Comparison of ENCODE assay signal across 1 cellular context in genomic region chr2:11746807-11747459, GRCh38.
TF ChIP-seq lines count a peak whose summit lies in the region.

No MANE protein-coding gene starts in this region.

TF ChIP-seq in K562, 482 proteins besides CTCF, POLR2A, EP300 and RAD21 (continued from another document):
- TF ChIP-seq E2F1 (CRISPR knock-in tag; IDR thresholded peaks at IDR 0.05) = 0 out of 2 replicates have a peak, but pooled peaks have one; percentile 29
- TF ChIP-seq SFPQ (IDR thresholded peaks at IDR 0.05; ENCODE audit: low read depth, low read length) = no peak
- TF ChIP-seq SNIP1 (IDR thresholded peaks at IDR 0.05; ENCODE audit: low read depth) = no peak
- TF ChIP-seq E2F6 (IDR thresholded peaks at IDR 0.05; ENCODE audit: borderline replicate concordance in 1 of 2, extremely low read depth in 1 of 2, insufficient read depth in 1 of 2, insufficient read length in 1 of 2, low read depth in 1 of 2, low read length in 1 of 2, poor library complexity in 1 of 2, severe bottlenecking in 1 of 2) = peak in 1 of 2 experiments; percentile 0
- no peak for TF ChIP-seq ZBED1 (IDR thresholded peaks at IDR 0.05)
- no peak for TF ChIP-seq ZNF324 (CRISPR knock-in tag; IDR thresholded peaks at IDR 0.05)
- TF ChIP-seq ZNF3 (CRISPR knock-in tag; IDR thresholded peaks at IDR 0.05) = no peak
- 0 out of 4 replicates have a peak, but pooled peaks of 1 of the 2 experiments have one; percentile 28 for TF ChIP-seq FOXA3 (CRISPR knock-in tag; conservative IDR thresholded peaks at IDR 0.05 in 1 of 2, IDR thresholded peaks at IDR 0.05 in 1 of 2)
- peak; percentile 14; the same call in 1 of the 2 replicates for TF ChIP-seq L3MBTL2 (IDR thresholded peaks at IDR 0.05)
- TF ChIP-seq PCBP1 (IDR thresholded peaks at IDR 0.05; ENCODE audit: low read depth, low read length, poor library complexity, severe bottlenecking) = no peak
- 0 out of 2 replicates have a peak, but pooled peaks have one; percentile 14 for TF ChIP-seq SMARCE1 (IDR thresholded peaks at IDR 0.05)
- no peak for TF ChIP-seq JUNB (CRISPR knock-in tag; conservative IDR thresholded peaks at IDR 0.05)
- peak; percentile 28 for TF ChIP-seq SAP30 (IDR thresholded peaks at IDR 0.05; ENCODE audit: borderline replicate concordance, insufficient read depth, low read depth, low read length, poor library complexity, severe bottlenecking)
- TF ChIP-seq ZNF445 (CRISPR knock-in tag; IDR thresholded peaks at IDR 0.05; ENCODE audit: low read depth) = no peak
- TF ChIP-seq MNT (conservative IDR thresholded peaks at IDR 0.05) = peak in 1 of 2 experiments; percentile 29; a peak in 1 of 4 replicates
- no peak for TF ChIP-seq POLR3A (IDR thresholded peaks at IDR 0.05; ENCODE audit: borderline replicate concordance, extremely low read depth, insufficient read depth, insufficient read length)
